In the genomic region with DNA sequence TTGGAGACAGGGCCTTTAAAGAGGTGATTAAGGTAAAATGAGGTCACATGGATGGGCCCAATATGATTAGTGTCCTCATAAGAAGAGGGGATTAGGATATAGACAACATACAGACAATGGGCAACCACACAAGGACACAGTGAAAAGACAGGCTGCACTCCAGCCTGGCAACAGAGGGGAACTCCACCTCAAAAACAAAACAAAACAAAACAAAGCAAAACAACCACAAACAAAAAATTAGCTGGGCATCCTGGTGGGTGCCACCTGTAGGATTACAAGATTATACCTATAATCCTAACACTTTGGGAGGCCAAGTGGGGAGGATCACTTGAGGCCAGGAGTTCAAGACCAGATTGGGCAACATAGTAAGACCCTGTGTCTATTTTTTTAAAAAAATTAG, we compare ENCODE assay signal across 2 cellular contexts.
TF ChIP-seq lines count a peak whose summit lies in the region.

No MANE protein-coding gene starts in this region.

TF ChIP-seq in HepG2, 621 proteins besides CTCF, POLR2A, EP300 and RAD21:
- TF ChIP-seq KDM4B (CRISPR knock-in tag; IDR thresholded peaks at IDR 0.05): no peak
- TF ChIP-seq, protein P1, sequence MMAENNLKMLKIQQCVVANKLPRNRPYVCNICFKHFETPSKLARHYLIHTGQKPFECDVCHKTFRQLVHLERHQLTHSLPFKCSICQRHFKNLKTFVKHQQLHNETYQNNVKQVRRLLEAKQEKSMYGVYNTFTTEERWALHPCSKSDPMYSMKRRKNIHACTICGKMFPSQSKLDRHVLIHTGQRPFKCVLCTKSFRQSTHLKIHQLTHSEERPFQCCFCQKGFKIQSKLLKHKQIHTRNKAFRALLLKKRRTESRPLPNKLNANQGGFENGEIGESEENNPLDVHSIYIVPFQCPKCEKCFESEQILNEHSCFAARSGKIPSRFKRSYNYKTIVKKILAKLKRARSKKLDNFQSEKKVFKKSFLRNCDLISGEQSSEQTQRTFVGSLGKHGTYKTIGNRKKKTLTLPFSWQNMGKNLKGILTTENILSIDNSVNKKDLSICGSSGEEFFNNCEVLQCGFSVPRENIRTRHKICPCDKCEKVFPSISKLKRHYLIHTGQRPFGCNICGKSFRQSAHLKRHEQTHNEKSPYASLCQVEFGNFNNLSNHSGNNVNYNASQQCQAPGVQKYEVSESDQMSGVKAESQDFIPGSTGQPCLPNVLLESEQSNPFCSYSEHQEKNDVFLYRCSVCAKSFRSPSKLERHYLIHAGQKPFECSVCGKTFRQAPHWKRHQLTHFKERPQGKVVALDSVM (CRISPR knock-in tag; IDR thresholded peaks at IDR 0.05): peak; percentile 51; the same call in 1 of the 2 replicates
- no peak for TF ChIP-seq MEIS2 (CRISPR knock-in tag; IDR thresholded peaks at IDR 0.05)
- TF ChIP-seq DMAP1 (CRISPR knock-in tag; IDR thresholded peaks at IDR 0.05): no peak

TF ChIP-seq in endothelial cell of umbilical vein, 7 proteins besides CTCF, POLR2A, EP300 and RAD21:
- no peak for TF ChIP-seq EZH2 (IDR thresholded peaks at IDR 0.05; ENCODE audit: borderline replicate concordance, low read depth, low read length, severe bottlenecking)
TF ChIP-seq in endothelial cell of umbilical vein: peak in this region for 0.
